In genomic region chr1:84143796-84144565, GRCh38 we compare ENCODE assay signal across 1 cellular context.
TF ChIP-seq lines count a peak whose summit lies in the region.

PRKACB (plus strand) TSS chr1:84144271; CDS start chr1:84144362, 91 bp downstream.

TF ChIP-seq in HepG2, 621 proteins besides CTCF, POLR2A, EP300 and RAD21 (continued from another document):
- TF ChIP-seq, protein P1, sequence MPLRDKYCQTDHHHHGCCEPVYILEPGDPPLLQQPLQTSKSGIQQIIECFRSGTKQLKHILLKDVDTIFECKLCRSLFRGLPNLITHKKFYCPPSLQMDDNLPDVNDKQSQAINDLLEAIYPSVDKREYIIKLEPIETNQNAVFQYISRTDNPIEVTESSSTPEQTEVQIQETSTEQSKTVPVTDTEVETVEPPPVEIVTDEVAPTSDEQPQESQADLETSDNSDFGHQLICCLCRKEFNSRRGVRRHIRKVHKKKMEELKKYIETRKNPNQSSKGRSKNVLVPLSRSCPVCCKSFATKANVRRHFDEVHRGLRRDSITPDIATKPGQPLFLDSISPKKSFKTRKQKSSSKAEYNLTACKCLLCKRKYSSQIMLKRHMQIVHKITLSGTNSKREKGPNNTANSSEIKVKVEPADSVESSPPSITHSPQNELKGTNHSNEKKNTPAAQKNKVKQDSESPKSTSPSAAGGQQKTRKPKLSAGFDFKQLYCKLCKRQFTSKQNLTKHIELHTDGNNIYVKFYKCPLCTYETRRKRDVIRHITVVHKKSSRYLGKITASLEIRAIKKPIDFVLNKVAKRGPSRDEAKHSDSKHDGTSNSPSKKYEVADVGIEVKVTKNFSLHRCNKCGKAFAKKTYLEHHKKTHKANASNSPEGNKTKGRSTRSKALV (CRISPR knock-in tag; IDR thresholded peaks at IDR 0.05), result no peak
- TF ChIP-seq ZNF3 (CRISPR knock-in tag; IDR thresholded peaks at IDR 0.05) (no peak), HBP1 (CRISPR knock-in tag; IDR thresholded peaks at IDR 0.05; ENCODE audit: low read depth) (no peak), RAD51 (IDR thresholded peaks at IDR 0.05; ENCODE audit: borderline replicate concordance) (no peak), ZNF777 (CRISPR knock-in tag; IDR thresholded peaks at IDR 0.05) (no peak), ZBTB40 (IDR thresholded peaks at IDR 0.05) (no peak), ZBTB40 (CRISPR knock-in tag; IDR thresholded peaks at IDR 0.05) (no peak), ZNF160 (CRISPR knock-in tag; IDR thresholded peaks at IDR 0.05) (no peak)
